Comparison of ENCODE assay signal across 12 cellular contexts in genomic region chr4:87044511-87045369, GRCh38.
DNase-seq lines count a peak whose midpoint lies in the region; ATAC-seq, FAIRE-seq and TF ChIP-seq lines count a peak whose summit lies in the region.
"Had no signal": no experiment of that assay in that cellular context is flagged by ENCODE, and none has a peak within 500 bp of the region (broad histone marks: within the 10 kb centered on the region; RNA-seq: fewer than 3 reads in every experiment).

No MANE protein-coding gene starts in this region.

- DNase-seq in IMR-90 (no peak), H1 (ENCODE audit: low read depth in 1 of 2, low spot score in 2 of 2) (no peak), right lobe of liver (no peak), stomach (no peak), NCI-H446 treated with DMSO at 0.1 percent for 48 hours (lab: John Stamatoyannopoulos, UW) (no peak), ecto neural progenitor cell (ENCODE audit: low spot score) (no peak)
- no peak for DNase-seq in activated CD4-positive, alpha-beta memory T cell treated with anti-CD3 and anti-CD28 coated beads for 36 hours
- DNase-seq: activated T-cell treated with anti-CD3 and anti-CD28 coated beads, Interleukin-2, amount 50 U/mL, for 48 hours; DMS53; naive thymus-derived CD8-positive, alpha-beta T cell; NCI-H2171 treated with DMSO at 0.1 percent for 48 hours had no signal

- TF ChIP-seq CTCF in IMR-90 (conservative IDR thresholded peaks at IDR 0.05; ENCODE audit: low read depth, low read length) (no peak), H1 (IDR thresholded peaks at IDR 0.05; ENCODE audit: control extremely low read depth in 1 of 3, insufficient read depth in 1 of 3, low read depth in 1 of 3, low read length in 3 of 3) (no peak), right lobe of liver (IDR thresholded peaks at IDR 0.05) (no peak), stomach (IDR thresholded peaks at IDR 0.05) (no peak)

- no peaks in the 10 kb centered on the region for H3K27me3 Mint-ChIP-seq in activated CD4-positive, alpha-beta memory T cell treated with anti-CD3 and anti-CD28 coated beads for 36 hours
- H3K27me3 Mint-ChIP-seq: naive thymus-derived CD8-positive, alpha-beta T cell had no signal

- TF ChIP-seq RAD21 in IMR-90 (IDR thresholded peaks at IDR 0.05; ENCODE audit: low read length) = no peak
- TF ChIP-seq RAD21 in H1 (IDR thresholded peaks at IDR 0.05 in 1 of 2, conservative IDR thresholded peaks at IDR 0.05 in 1 of 2; ENCODE audit: low read depth in 2 of 2, low read length in 2 of 2) = no peak

- POLR2A ChIA-PET in IMR-90 (lab: Charles Lee; ENCODE audit: unreplicated experiment) = no interaction called here
- POLR2A ChIA-PET in H1 (lab: Charles Lee; ENCODE audit: partially characterized antibody) = interaction anchor here (0.8 to 1.6 kb wide), 3 partner anchors 9 to 109 kb away, joined by 3 to 4 read pairs (median 3); no protein-coding TSS in a partner anchor
- POLR2A ChIA-PET in activated CD4-positive, alpha-beta memory T cell treated with anti-CD3 and anti-CD28 coated beads for 36 hours (lab: Charles Lee) = no interaction called here

- no peak for FAIRE-seq in H1 (lab: Jason Lieb, UNC)

- H3K79me2 ChIP-seq in H1 (ENCODE audit: control insufficient read depth in 1 of 2, insufficient read depth in 2 of 2, low read length in 2 of 2) = peaks cover 5 to 81% of the 10 kb centered on the region in 2 experiments; a peak in 3 of 4 replicates

- no TSS peak for BruUV-seq in IMR-90 (replicated peaks; lab: Mats Ljungman, UMichigan)

- H3K56ac ChIP-seq in IMR-90 (ENCODE audit: extremely low read depth, insufficient read depth, low read length) (no peak overlapping the region), H1 (replicated peaks; ENCODE audit: insufficient read length, low read depth, low read length) (no peak overlapping the region)

- H3K9ac ChIP-seq in IMR-90 (ENCODE audit: low read depth, low read length) (no peak overlapping the region), H1 (replicated peaks in 1 of 4; ENCODE audit: extremely low read depth in 1 of 4, low read depth in 3 of 4, low read length in 3 of 4) (no peak overlapping the region)

- intact Hi-C loops in IMR-90 (cut with micrococcal nuclease) = no loop called here
- intact Hi-C loops in right lobe of liver (cut with DNase I) = no loop called here
- intact Hi-C loops in stomach (cut with DNase I; ENCODE audit: low total_unique reads) = no loop called here
- intact Hi-C loops in activated CD4-positive, alpha-beta memory T cell treated with anti-CD3 and anti-CD28 coated beads for 36 hours (cut with micrococcal nuclease) = no loop called here

- no peak overlapping the region for H4K5ac ChIP-seq in IMR-90 (ENCODE audit: low read depth, low read length)
- no peak overlapping the region for H4K5ac ChIP-seq in H1 (ENCODE audit: insufficient read length, low read depth, low read length)

- H2BK15ac ChIP-seq in IMR-90 (ENCODE audit: low read depth, low read length) (no peak overlapping the region), H1 (ENCODE audit: low read length) (no peak overlapping the region)

- H4K91ac ChIP-seq in IMR-90 (ENCODE audit: insufficient read depth, low read depth, low read length) = no peak overlapping the region
- no peak overlapping the region for H4K91ac ChIP-seq in H1 (replicated peaks; ENCODE audit: insufficient read length, low read length)

- H2BK5ac ChIP-seq in IMR-90 (ENCODE audit: low read depth, low read length, poor library complexity, severe bottlenecking) (no peak overlapping the region), H1 (ENCODE audit: low read depth, low read length) (no peak overlapping the region)

- H3K4me1 ChIP-seq in IMR-90 (ENCODE audit: control insufficient read depth, insufficient read depth, low read length) = peaks cover 2% of the 10 kb centered on the region
- H3K4me1 ChIP-seq in H1 (replicated peaks in 1 of 4; ENCODE audit: control insufficient read depth in 3 of 4, insufficient read depth in 4 of 4, low read length in 3 of 4) = peaks cover 5 to 22% (median 14%) of the 10 kb centered on the region in 4 experiments
- peaks cover 0 to 48% (median 14%) of the 10 kb centered on the region in 4 donors for H3K4me1 ChIP-seq in right lobe of liver
- H3K4me1 ChIP-seq in stomach = peaks cover 31 to 82% (median 56%) of the 10 kb centered on the region in 4 donors

- no peak overlapping the region for H3K27ac Mint-ChIP-seq in activated CD4-positive, alpha-beta memory T cell treated with anti-CD3 and anti-CD28 coated beads for 36 hours

- 0 out of 2 replicates have a peak, but pooled peaks cover 2% of the 10 kb centered on the region for H3K23me2 ChIP-seq in H1 (ENCODE audit: low read depth, low read length)

- H3K4me3 ChIP-seq in IMR-90 (ENCODE audit: insufficient read depth, low read depth, low read length) (no peak overlapping the region), H1 (ENCODE audit: extremely low read depth in 1 of 4, insufficient read depth in 2 of 4, low read depth in 3 of 4, low read length in 4 of 4) (no peak overlapping the region), right lobe of liver (no peak overlapping the region), stomach (peak overlapping the region in 2 of 4 donors; percentile 4 to 9)

- no peak overlapping the region for H2AK9ac ChIP-seq in IMR-90 (replicated peaks; ENCODE audit: low read depth, low read length, poor library complexity)

- H2AK5ac ChIP-seq in IMR-90 (ENCODE audit: low read depth, low read length) (no peak overlapping the region), H1 (ENCODE audit: low read depth, low read length) (no peak overlapping the region)

- peaks cover 2% of the 10 kb centered on the region; the same call in 1 of the 2 replicates for H3K9me1 ChIP-seq in IMR-90 (ENCODE audit: insufficient read depth, low read length)

- CTCF ChIA-PET in IMR-90 (lab: Yijun Ruan, JAX) (no interaction called here), H1 (lab: Charles Lee; ENCODE audit: partially characterized antibody) (interaction anchor here (0.6 to 1.9 kb wide), 5 partner anchors 10 to 122 kb away, joined by 4 to 8 read pairs (median 5); no protein-coding TSS in a partner anchor)
- CTCF ChIA-PET in activated CD4-positive, alpha-beta memory T cell treated with anti-CD3 and anti-CD28 coated beads for 36 hours (lab: Charles Lee) = no interaction called here

- H2AFZ ChIP-seq in IMR-90 (replicated peaks; ENCODE audit: low read length, poor library complexity) = no peak overlapping the region
- H2AFZ ChIP-seq in H1 (ENCODE audit: low read length) = no peak overlapping the region

- H3K27ac ChIP-seq in IMR-90 (ENCODE audit: insufficient read depth, low read length) (no peak overlapping the region), H1 (ENCODE audit: low read depth, low read length) (no peak overlapping the region), right lobe of liver (peak overlapping the region; percentile 38 to 65 (median 54)), stomach (peak overlapping the region; percentile 15 to 86 (median 78))

- H3K4me1 Mint-ChIP-seq in activated CD4-positive, alpha-beta memory T cell treated with anti-CD3 and anti-CD28 coated beads for 36 hours (ENCODE audit: low read depth) = peaks cover 28% of the 10 kb centered on the region

- H3K23ac ChIP-seq in IMR-90 (ENCODE audit: low read depth, low read length) = peak overlapping the region; percentile 39; the same call in 1 of the 2 replicates
- no peak overlapping the region for H3K23ac ChIP-seq in H1 (ENCODE audit: insufficient read length)

- H2BK120ac ChIP-seq in IMR-90 (ENCODE audit: low read depth, low read length) (no peak overlapping the region), H1 (replicated peaks; ENCODE audit: low read depth, low read length) (no peak overlapping the region)

- H3K27me3 ChIP-seq in IMR-90 (ENCODE audit: control insufficient read depth, insufficient read depth, low read length) (no peaks in the 10 kb centered on the region), H1 (replicated peaks in 1 of 4; ENCODE audit: control insufficient read depth in 3 of 4, extremely low read depth in 1 of 4, insufficient read depth in 3 of 4, low read length in 3 of 4) (no peaks in the 10 kb centered on the region), right lobe of liver (no peaks in the 10 kb centered on the region), stomach (no peaks in the 10 kb centered on the region)

- H3K79me1 ChIP-seq in IMR-90 (ENCODE audit: low read depth in 1 of 2, low read length in 2 of 2) = peaks cover 40 to 68% of the 10 kb centered on the region in 2 experiments
- H3K79me1 ChIP-seq in H1 (ENCODE audit: low read depth, low read length) = peaks cover 13% of the 10 kb centered on the region

- TF ChIP-seq POLR2A in IMR-90 (IDR thresholded peaks at IDR 0.05; ENCODE audit: low read depth, low read length) (no peak), H1 (IDR thresholded peaks at IDR 0.05; ENCODE audit: control extremely low read depth in 1 of 2, low read depth in 2 of 2, low read length in 2 of 2) (no peak), right lobe of liver (IDR thresholded peaks at IDR 0.05) (no peak), stomach (IDR thresholded peaks at IDR 0.05) (no peak)

- no peak for ATAC-seq in IMR-90 (ENCODE audit: low read depth)
- ATAC-seq in right lobe of liver = peak; percentile 50 to 79 (median 58)
- no peak for ATAC-seq in GM21367 (IDR thresholded peaks at IDR 0.05; ENCODE audit: unreplicated experiment)
- ATAC-seq: naive thymus-derived CD8-positive, alpha-beta T cell had no signal

- H4K8ac ChIP-seq in IMR-90 (ENCODE audit: low read depth in 2 of 2, low read length in 2 of 2) (no peak overlapping the region), H1 (ENCODE audit: extremely low read depth, insufficient read depth, low read length) (no peak overlapping the region)

- no peak overlapping the region for H3K18ac ChIP-seq in IMR-90 (ENCODE audit: low read depth, low read length)
- H3K18ac ChIP-seq in H1 (ENCODE audit: extremely low read depth, low read length) = no peak overlapping the region

- no peak overlapping the region for H3K4ac ChIP-seq in IMR-90 (ENCODE audit: low read depth, low read length)
- H3K4ac ChIP-seq in H1 (replicated peaks; ENCODE audit: insufficient read length, low read depth, low read length) = no peak overlapping the region

- dilution Hi-C loops in IMR-90 (cut with HindIII; ENCODE audit: low sequenced_read_pairs, unreplicated experiment) = no loop called here

- in situ Hi-C loops in IMR-90 (cut with MboI; ENCODE audit: low sequenced_read_pairs) = no loop called here

- no peak overlapping the region for H2BK12ac ChIP-seq in H1 (ENCODE audit: low read depth, low read length)

- no peak for TF ChIP-seq EP300 in H1 (IDR thresholded peaks at IDR 0.05; ENCODE audit: borderline replicate concordance in 1 of 2, low read depth in 2 of 2, low read length in 2 of 2)
- TF ChIP-seq EP300 in stomach (IDR thresholded peaks at IDR 0.05) = no peak

- H3K4me3 Mint-ChIP-seq in activated CD4-positive, alpha-beta memory T cell treated with anti-CD3 and anti-CD28 coated beads for 36 hours = no peak overlapping the region
- H3K4me3 Mint-ChIP-seq: naive thymus-derived CD8-positive, alpha-beta T cell had no signal

- H3K4me2 ChIP-seq in IMR-90 (ENCODE audit: low read depth, low read length) (peak overlapping the region; percentile 41; the same call in 1 of the 2 replicates), H1 (ENCODE audit: insufficient read depth in 1 of 2, low read depth in 2 of 2, low read length in 2 of 2) (0 out of 4 replicates have a peak overlapping the region, but pooled peaks of 1 of the 2 experiments have one; percentile 18)

- WGBS in IMR-90 (ENCODE audit: extremely low coverage in 2 of 2, insufficient read length in 1 of 2), 2 experiments = 52% methylated on average over 2 of the region's 7 CpGs; no CpG with 5 or more reads in 1 of the 2 experiments
- 58% methylated on average over 7 of the region's 7 CpGs; no CpG with 5 or more reads in 1 of the 2 experiments for WGBS in H1 (ENCODE audit: extremely low coverage in 1 of 2, insufficient coverage in 1 of 2, insufficient read length in 1 of 2, insufficient replicate concordance in 2 of 2, low coverage in 1 of 2, low lambda C conversion rate in 2 of 2, missing lambda C conversion rate in 1 of 2), 2 experiments
- 14% methylated on average over 7 of the region's 7 CpGs for WGBS in right lobe of liver (ENCODE audit: insufficient coverage, low coverage, low lambda C conversion rate, missing lambda C conversion rate)
- 31 to 50% (median 39%) methylated on average over 7 of the region's 7 CpGs for WGBS in stomach, 5 donors

- H4K20me1 ChIP-seq in IMR-90 (ENCODE audit: insufficient read depth, low read length) (peaks cover 21% of the 10 kb centered on the region; the same call in 1 of the 2 replicates), H1 (replicated peaks in 1 of 2; ENCODE audit: control insufficient read depth in 1 of 2, insufficient read depth in 2 of 2, low read length in 2 of 2) (peaks cover 11 to 12% of the 10 kb centered on the region in 2 experiments)

- H3K9me3 ChIP-seq in IMR-90 (ENCODE audit: control insufficient read depth, insufficient read depth, low read length) = no peaks in the 10 kb centered on the region
- no peaks in the 10 kb centered on the region for H3K9me3 ChIP-seq in H1 (ENCODE audit: insufficient read depth in 2 of 2, low read depth in 1 of 2, low read length in 1 of 2)
- H3K9me3 ChIP-seq in right lobe of liver = peaks cover 0 to 3% (median 0%) of the 10 kb centered on the region in 4 donors
- H3K9me3 ChIP-seq in stomach = no peaks in the 10 kb centered on the region

- peaks cover 20% of the 10 kb centered on the region for H3K36me3 Mint-ChIP-seq in activated CD4-positive, alpha-beta memory T cell treated with anti-CD3 and anti-CD28 coated beads for 36 hours

- H2BK20ac ChIP-seq in IMR-90 (ENCODE audit: low read depth, low read length) (no peak overlapping the region), H1 (ENCODE audit: low read length) (no peak overlapping the region)

- peak overlapping the region; percentile 40; the same call in 1 of the 2 replicates for H3K14ac ChIP-seq in IMR-90 (replicated peaks; ENCODE audit: low read depth, low read length)
- H3K14ac ChIP-seq in H1 (ENCODE audit: insufficient read length) = no peak overlapping the region

- peaks cover 10% of the 10 kb centered on the region for H3K36me3 ChIP-seq in IMR-90 (ENCODE audit: control insufficient read depth, insufficient read depth, low read length)
- peaks cover 2 to 22% (median 7%) of the 10 kb centered on the region in 4 experiments; a peak in 5 of 8 replicates for H3K36me3 ChIP-seq in H1 (ENCODE audit: control insufficient read depth in 2 of 4, insufficient read depth in 4 of 4, low read length in 3 of 4)
- H3K36me3 ChIP-seq in right lobe of liver = peaks cover 0 to 18% (median 2%) of the 10 kb centered on the region in 4 donors
- peaks cover 10 to 26% (median 18%) of the 10 kb centered on the region in 4 donors for H3K36me3 ChIP-seq in stomach

- no peaks in the 10 kb centered on the region for H3K9me3 Mint-ChIP-seq in activated CD4-positive, alpha-beta memory T cell treated with anti-CD3 and anti-CD28 coated beads for 36 hours
- H3K9me3 Mint-ChIP-seq: naive thymus-derived CD8-positive, alpha-beta T cell had no signal

Comparison
In these comparisons a context has a peak if more than half of its experiments do, and no peak if none do; other contexts are left out.
1. ATAC-seq: peak in right lobe of liver (4 of 4); none in IMR-90 (single experiment) and GM21367 (single experiment).
2. H3K27ac ChIP-seq: peak in right lobe of liver (3 of 3) and stomach (5 of 5); none in IMR-90 (single experiment) and H1 (single experiment).